ENCODE assay signal across 15 cellular contexts in the genomic region with DNA sequence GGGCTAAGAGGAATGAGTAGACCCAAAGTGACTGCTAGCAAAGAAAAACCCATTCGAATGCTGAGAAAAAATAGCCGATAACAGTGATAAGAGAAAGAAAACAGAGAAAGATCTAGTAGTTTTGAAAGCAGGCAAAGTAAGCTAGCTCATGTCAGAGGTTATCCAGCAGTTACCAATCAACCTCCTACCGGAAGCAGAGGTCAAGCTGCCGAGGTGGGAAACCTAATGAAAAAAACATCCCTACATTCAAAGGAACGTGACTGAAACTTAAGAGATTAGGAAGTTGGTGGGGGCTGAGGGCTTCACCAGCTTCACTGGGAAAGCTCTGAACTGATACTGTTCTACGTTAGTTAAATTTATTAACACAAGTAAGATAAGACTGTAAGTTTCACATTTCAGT. TPM values are rescaled to one million over a fixed set of nuclear protein-coding genes. Genes with fewer than 3 reads are reported as not detected.
A peak's percentile ranks its signal among the peaks of the same experiment; 100 is the strongest.
DNase-seq lines count a peak whose midpoint lies in the region; ATAC-seq, FAIRE-seq and TF ChIP-seq lines count a peak whose summit lies in the region.
"Had no signal": no experiment of that assay in that cellular context is flagged by ENCODE, and none has a peak within 500 bp of the region (broad histone marks: within the 10 kb centered on the region; RNA-seq: fewer than 3 reads in every experiment).

No MANE protein-coding gene starts in this region.

- no peak overlapping the region for H2AFZ ChIP-seq in OCI-LY3 (ENCODE audit: low read depth, low read length)
- H2AFZ ChIP-seq in endothelial cell of umbilical vein (ENCODE audit: low read depth, low read length) = peak overlapping the region; percentile 55

- no peaks in the 10 kb centered on the region for H3K9me3 ChIP-seq in OCI-LY3 (ENCODE audit: insufficient read depth, low read length)
- H3K9me3 ChIP-seq in endothelial cell of umbilical vein (replicated peaks; ENCODE audit: control insufficient read depth, insufficient read depth, low read length) = no peaks in the 10 kb centered on the region
- H3K9me3 ChIP-seq in aorta (ENCODE audit: control insufficient read depth, low read length) = no peaks in the 10 kb centered on the region
- H3K9me3 ChIP-seq: suprapubic skin had no signal

- no peaks in the 10 kb centered on the region for H3K27me3 Mint-ChIP-seq in neural crest cell (ENCODE audit: low read depth)

- H3K36me3 ChIP-seq in OCI-LY3 (replicated peaks; ENCODE audit: low read depth, low read length) (no peaks in the 10 kb centered on the region), endothelial cell of umbilical vein (ENCODE audit: control insufficient read depth in 2 of 2, extremely low read depth in 1 of 2, insufficient read depth in 2 of 2, low read length in 2 of 2) (no peaks in the 10 kb centered on the region), aorta (ENCODE audit: control insufficient read depth in 1 of 2, insufficient read depth in 2 of 2, low read length in 1 of 2) (no peaks in the 10 kb centered on the region)
- H3K36me3 ChIP-seq: suprapubic skin had no signal

- H3K4me2 ChIP-seq in OCI-LY3 (ENCODE audit: low read length) = peak overlapping the region; percentile 26; the same call in 1 of the 2 replicates
- peak overlapping the region; percentile 28 for H3K4me2 ChIP-seq in endothelial cell of umbilical vein (ENCODE audit: insufficient read depth, low read length)

- no peaks in the 10 kb centered on the region for H3K9me1 ChIP-seq in endothelial cell of umbilical vein (replicated peaks; ENCODE audit: control insufficient read depth, extremely low read depth, insufficient read depth, low read length)

- H3K27ac ChIP-seq in OCI-LY3 (ENCODE audit: low read length) = no peak overlapping the region
- H3K27ac ChIP-seq in endothelial cell of umbilical vein (ENCODE audit: insufficient read depth, low read depth, low read length) = peak overlapping the region; percentile 3
- H3K27ac ChIP-seq in aorta (ENCODE audit: low read depth in 1 of 2, low read length in 2 of 2) = no peak overlapping the region
- H3K27ac ChIP-seq: suprapubic skin had no signal

- H3K9ac ChIP-seq in OCI-LY3 (ENCODE audit: low read length) (no peak overlapping the region), endothelial cell of umbilical vein (replicated peaks; ENCODE audit: extremely low read depth, insufficient read depth, low read length) (no peak overlapping the region)

- H3K4me3 Mint-ChIP-seq in neural crest cell = no peak overlapping the region

- no peak for ATAC-seq in aorta (ENCODE audit: low FRiP score)
- no peak for ATAC-seq in GM18502 (IDR thresholded peaks at IDR 0.05; ENCODE audit: poor library complexity, unreplicated experiment)
- ATAC-seq: Right ventricle myocardium inferior had no signal

- H3K27ac Mint-ChIP-seq in neural crest cell (ENCODE audit: unreplicated experiment) = peak overlapping the region; percentile 8

- POLR2A ChIA-PET in endothelial cell of umbilical vein (lab: Charles Lee) = no interaction called here

- H3K36me3 Mint-ChIP-seq in neural crest cell (ENCODE audit: low read depth) = peaks cover 9% of the 10 kb centered on the region

- peak; percentile 67 for FAIRE-seq in GM18507 (lab: Jason Lieb, UNC)
- peak; percentile 44 for FAIRE-seq in endothelial cell of umbilical vein (lab: Jason Lieb, UNC)

- H3K27me3 ChIP-seq in OCI-LY3 (ENCODE audit: low read depth, low read length) (no peaks in the 10 kb centered on the region), endothelial cell of umbilical vein (ENCODE audit: control insufficient read depth in 2 of 2, insufficient read depth in 2 of 2, low read length in 2 of 2) (no peaks in the 10 kb centered on the region), aorta (ENCODE audit: control insufficient read depth in 1 of 2, insufficient read depth in 2 of 2, low read length in 1 of 2) (no peaks in the 10 kb centered on the region)
- H3K27me3 ChIP-seq: suprapubic skin had no signal

- H3K4me1 Mint-ChIP-seq in neural crest cell = peaks cover 11% of the 10 kb centered on the region

- no peak for DNase-seq in GM18507 (ENCODE audit: extremely low spot score, insufficient read length, low read depth)
- DNase-seq in endothelial cell of umbilical vein (ENCODE audit: low read depth, low spot score) = peak; percentile 85
- DNase-seq in neural crest cell (ENCODE audit: low read depth, low spot score) = no peak
- no peak for DNase-seq in aorta
- no peak for DNase-seq in GDM1 (lab: John Stamatoyannopoulos, UW)
- DNase-seq: activated CD8-positive, alpha-beta memory T cell treated with anti-CD3 and anti-CD28 coated beads, Interleukin-2, amount 50 U/mL, for 4 hours; COR-L47; foreskin melanocyte; islet precursor cell; NCI-H1092 treated with DMSO at 0.1 percent for 48 hours; NCI-H510A had no signal

- no peak for TF ChIP-seq POLR2A in endothelial cell of umbilical vein (IDR thresholded peaks at IDR 0.05; ENCODE audit: low read depth, low read length)

- WGBS in aorta, 2 donors = 24 to 28% methylated on average over 6 of the region's 6 CpGs

- intact Hi-C loops in endothelial cell of umbilical vein (cut with micrococcal nuclease) = no loop called here
- intact Hi-C loops in aorta (cut with DNase I) = no loop called here

- H3K79me2 ChIP-seq in OCI-LY3 (ENCODE audit: low read length) = no peaks in the 10 kb centered on the region
- H3K79me2 ChIP-seq in endothelial cell of umbilical vein (ENCODE audit: control insufficient read depth, insufficient read depth, low read length) = no peaks in the 10 kb centered on the region

- dilution Hi-C loops in endothelial cell of umbilical vein (cut with MboI; ENCODE audit: extremely low pct_ligation_motif_present, low sequenced_read_pairs) = no loop called here

- H3K4me3 ChIP-seq in OCI-LY3 (ENCODE audit: low read length) (no peak overlapping the region), endothelial cell of umbilical vein (replicated peaks in 1 of 3; ENCODE audit: insufficient read depth in 1 of 3, low read depth in 1 of 3, low read length in 3 of 3) (no peak overlapping the region), aorta (ENCODE audit: low read length in 2 of 2) (no peak overlapping the region)
- H3K4me3 ChIP-seq: suprapubic skin had no signal

- peaks cover 2% of the 10 kb centered on the region; the same call in 1 of the 2 replicates for H3K4me1 ChIP-seq in OCI-LY3 (ENCODE audit: low read length)
- H3K4me1 ChIP-seq in endothelial cell of umbilical vein (ENCODE audit: control insufficient read depth, extremely low read depth, insufficient read depth, low read length) = peaks cover 10% of the 10 kb centered on the region
- peaks cover 2 to 16% of the 10 kb centered on the region in 2 donors for H3K4me1 ChIP-seq in aorta (ENCODE audit: control insufficient read depth in 1 of 2, insufficient read depth in 2 of 2, low read length in 2 of 2)

- H4K20me1 ChIP-seq in OCI-LY3 (ENCODE audit: insufficient read depth, low read length) (no peaks in the 10 kb centered on the region), endothelial cell of umbilical vein (replicated peaks; ENCODE audit: control insufficient read depth, extremely low read depth, insufficient read depth, low read length) (no peaks in the 10 kb centered on the region)

- no peak for TF ChIP-seq CTCF in OCI-LY3 (IDR thresholded peaks at IDR 0.05; ENCODE audit: low read depth, low read length)
- no peak for TF ChIP-seq CTCF in endothelial cell of umbilical vein (IDR thresholded peaks at IDR 0.05; ENCODE audit: extremely low read depth in 1 of 2, insufficient read depth in 1 of 2, low read depth in 1 of 2, low read length in 2 of 2)
- no peak for TF ChIP-seq CTCF in neural crest cell (conservative IDR thresholded peaks at IDR 0.05)

- H3K9me3 Mint-ChIP-seq in neural crest cell = no peaks in the 10 kb centered on the region

- BruUV-seq in endothelial cell of umbilical vein (replicated peaks; lab: Mats Ljungman, UMichigan) = no TSS peak

- CTCF ChIA-PET in endothelial cell of umbilical vein (lab: Charles Lee) = interaction anchor here (0.8 to 1.3 kb wide), 7 partner anchors 9 to 211 kb away, joined by 3 to 5 read pairs (median 3); partner anchors contain the start of gene SSBP2

TF ChIP-seq in endothelial cell of umbilical vein, 7 proteins besides CTCF, POLR2A, EP300 and RAD21:
- no peak for TF ChIP-seq JUN (IDR thresholded peaks at IDR 0.05; ENCODE audit: borderline replicate concordance, insufficient read depth, insufficient read length, low read depth)
- TF ChIP-seq GATA2 (IDR thresholded peaks at IDR 0.05; ENCODE audit: insufficient read depth, insufficient read length, low read depth, low read length) = peak; percentile 49
TF ChIP-seq in endothelial cell of umbilical vein: peak in this region for 1.

RNA-seq across cellular contexts. Expression of gene SSBP2, which starts 32.6 kb away (rescaled TPM):
- total RNA-seq in endothelial cell of umbilical vein (7.9 and 9.6 TPM in 2 replicates), neural crest cell (74.4 and 81.7 TPM in 2 replicates), aorta (10 to 100 TPM; 73.7 to 92.0 TPM)
- polyA plus RNA-seq in endothelial cell of umbilical vein (11.3 and 11.5 TPM in 2 replicates), aorta (10 to 100 TPM; 36.2 to 60.9 TPM)
- 14.5 and 14.9 TPM in 2 replicates for polyA plus RNA-seq in endothelial cell of umbilical vein (2011; cell fraction: cytosol; rRNA removed)
- 19.1 and 23.3 TPM in 2 replicates for polyA plus RNA-seq in endothelial cell of umbilical vein (2011; cell fraction: nucleus; rRNA removed)
- 9.3 and 10.5 TPM in 2 replicates for polyA plus RNA-seq in endothelial cell of umbilical vein (2012)
- polyA minus RNA-seq in endothelial cell of umbilical vein = 15.7 and 16.4 TPM in 2 replicates
- 5.9 TPM for polyA minus RNA-seq in endothelial cell of umbilical vein (2011; cell fraction: cytosol; rRNA and poly(A)+ RNA removed)
- polyA minus RNA-seq in endothelial cell of umbilical vein (2011; cell fraction: nucleus; rRNA and poly(A)+ RNA removed) = 16.5 and 21.1 TPM in 2 replicates
